8 cellular contexts compared by ENCODE assay signal in the genomic region with DNA sequence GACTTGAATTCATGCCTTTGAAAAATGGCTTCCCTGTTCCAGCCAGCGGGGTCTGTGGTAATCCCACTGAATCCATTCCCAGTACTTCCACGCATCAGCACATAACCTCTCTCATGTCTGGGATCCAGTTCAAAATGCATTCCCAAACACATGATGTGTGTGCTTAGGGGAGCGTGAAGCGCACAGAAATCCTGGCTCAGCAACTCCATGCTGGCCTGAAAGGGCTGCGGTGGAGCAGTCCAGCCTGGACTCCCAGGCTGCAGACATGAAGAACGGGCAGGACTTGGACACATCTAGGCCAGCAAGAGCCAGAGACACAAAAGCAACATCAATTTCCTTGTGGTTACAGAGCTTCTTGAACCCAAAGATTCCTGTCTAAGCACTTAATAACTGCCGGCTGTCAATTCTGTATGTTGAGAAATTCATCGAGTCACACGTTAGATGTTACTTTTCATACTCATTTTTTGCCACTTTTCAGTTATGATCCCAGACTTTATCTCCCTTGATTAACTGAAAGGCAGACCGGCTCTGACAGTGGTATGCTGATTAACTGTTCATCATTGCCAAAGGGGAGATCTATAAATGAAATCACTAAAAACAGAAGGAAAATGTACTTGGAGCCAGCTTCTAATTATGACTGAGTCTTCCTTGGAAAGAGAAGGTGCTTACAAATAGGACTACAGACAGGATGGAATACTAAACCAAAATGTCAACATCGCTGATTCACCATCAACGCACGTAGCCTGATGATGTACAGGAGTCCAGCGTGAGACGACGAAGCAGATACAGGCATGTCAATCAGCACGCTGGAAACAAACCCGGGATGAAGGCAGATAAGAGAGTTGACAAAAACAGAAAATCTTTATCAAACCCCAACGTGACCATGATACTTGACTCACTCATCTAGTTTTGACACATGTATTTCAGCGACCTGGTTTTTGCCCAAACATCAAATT. TPM values are rescaled to one million over a fixed set of nuclear protein-coding genes. Genes with fewer than 3 reads are reported as not detected.
DNase-seq lines count a peak whose midpoint lies in the region; ATAC-seq and TF ChIP-seq lines count a peak whose summit lies in the region.

No MANE protein-coding gene starts in this region.

- TF ChIP-seq CTCF in retinal pigment epithelial cell (conservative IDR thresholded peaks at IDR 0.05; ENCODE audit: low read depth, low read length): no peak
- no peak for TF ChIP-seq CTCF in GM23338 (conservative IDR thresholded peaks at IDR 0.05; ENCODE audit: low read depth in 2 of 2)

- DNase-seq in EH (ENCODE audit: low read depth) (peak; percentile 75), fibroblast of the conjunctiva (ENCODE audit: low read depth) (peak; percentile 54), retinal pigment epithelial cell (ENCODE audit: low read depth) (peak; percentile 88), dedifferentiated amniotic fluid mesenchymal stem cell (ENCODE audit: extremely low spot score) (no peak), Kasumi-1 (lab: John Stamatoyannopoulos, UW) (no peak), GM23338 (ENCODE audit: low spot score) (no peak), GDM1 (lab: John Stamatoyannopoulos, UW) (no peak)
- no peak for DNase-seq in activated CD8-positive, alpha-beta T cell treated with anti-CD3 and anti-CD28 coated beads, Interleukin-2, amount 10 ng/mL, durations not matched to agents 7 days and 5 days

- POLR2A ChIA-PET in activated CD8-positive, alpha-beta T cell treated with anti-CD3 and anti-CD28 coated beads, Interleukin-2, amount 10 ng/mL, durations not matched to agents 7 days and 5 days (lab: Charles Lee): no interaction called here

- peaks cover 57% of the 10 kb centered on the region for H3K36me3 Mint-ChIP-seq in activated CD8-positive, alpha-beta T cell treated with anti-CD3 and anti-CD28 coated beads, Interleukin-2, amount 10 ng/mL, durations not matched to agents 7 days and 5 days (ENCODE audit: low read depth)
- H3K36me3 Mint-ChIP-seq in GM23338 (ENCODE audit: low read depth): no peaks in the 10 kb centered on the region; the same call in 1 of the 3 replicates

- H3K4me1 ChIP-seq in GM23338 (ENCODE audit: insufficient read depth): peaks cover 10% of the 10 kb centered on the region

- H3K4me2 ChIP-seq in GM23338: no peak overlapping the region

- H3K9me2 ChIP-seq in GM23338 (ENCODE audit: insufficient read depth): no peaks in the 10 kb centered on the region

- no peaks in the 10 kb centered on the region for H3K79me2 ChIP-seq in GM23338 (replicated peaks; ENCODE audit: insufficient read depth)

- no peak overlapping the region for H2AFZ ChIP-seq in GM23338

- CTCF ChIA-PET in activated CD8-positive, alpha-beta T cell treated with anti-CD3 and anti-CD28 coated beads, Interleukin-2, amount 10 ng/mL, durations not matched to agents 7 days and 5 days (lab: Charles Lee): interaction anchor here (1.3 to 3.3 kb wide), 3 partner anchors 8 to 23 kb away, joined by 3 to 20 read pairs (median 3); a partner anchor contains a TSS

- no peak overlapping the region for H3K4me3 Mint-ChIP-seq in activated CD8-positive, alpha-beta T cell treated with anti-CD3 and anti-CD28 coated beads, Interleukin-2, amount 10 ng/mL, durations not matched to agents 7 days and 5 days
- H3K4me3 Mint-ChIP-seq in GM23338: no peak overlapping the region

- peak overlapping the region; percentile 54 for H3K27ac Mint-ChIP-seq in activated CD8-positive, alpha-beta T cell treated with anti-CD3 and anti-CD28 coated beads, Interleukin-2, amount 10 ng/mL, durations not matched to agents 7 days and 5 days
- no peak overlapping the region for H3K27ac Mint-ChIP-seq in GM23338

- H3K27me3 ChIP-seq in GM23338 (ENCODE audit: insufficient read depth): no peaks in the 10 kb centered on the region

- peaks cover 85% of the 10 kb centered on the region for H3K4me1 Mint-ChIP-seq in activated CD8-positive, alpha-beta T cell treated with anti-CD3 and anti-CD28 coated beads, Interleukin-2, amount 10 ng/mL, durations not matched to agents 7 days and 5 days (ENCODE audit: low read depth)
- H3K4me1 Mint-ChIP-seq in GM23338: peaks cover 23% of the 10 kb centered on the region

- no peaks in the 10 kb centered on the region for H3K9me3 Mint-ChIP-seq in activated CD8-positive, alpha-beta T cell treated with anti-CD3 and anti-CD28 coated beads, Interleukin-2, amount 10 ng/mL, durations not matched to agents 7 days and 5 days (ENCODE audit: insufficient read depth)
- no peaks in the 10 kb centered on the region; the same call in 2 of the 3 replicates for H3K9me3 Mint-ChIP-seq in GM23338

- no peaks in the 10 kb centered on the region for H3F3A ChIP-seq in GM23338 (replicated peaks; ENCODE audit: low read depth)

- H3K4me3 ChIP-seq in retinal pigment epithelial cell (ENCODE audit: low read length) (no peak overlapping the region), GM23338 (no peak overlapping the region)

- H3K27ac ChIP-seq in GM23338 (ENCODE audit: low read depth): no peak overlapping the region

- no peaks in the 10 kb centered on the region for H3K27me3 Mint-ChIP-seq in activated CD8-positive, alpha-beta T cell treated with anti-CD3 and anti-CD28 coated beads, Interleukin-2, amount 10 ng/mL, durations not matched to agents 7 days and 5 days (ENCODE audit: low read depth)
- peaks cover 6% of the 10 kb centered on the region for H3K27me3 Mint-ChIP-seq in GM23338 (ENCODE audit: insufficient read depth, low read depth, poor library complexity)

- no peaks in the 10 kb centered on the region for H4K20me1 ChIP-seq in GM23338 (replicated peaks; ENCODE audit: insufficient read depth)

- no peaks in the 10 kb centered on the region for H3K36me3 ChIP-seq in GM23338 (ENCODE audit: insufficient read depth)

- ATAC-seq in activated CD8-positive, alpha-beta T cell treated with anti-CD3 and anti-CD28 coated beads, Interleukin-2, amount 10 ng/mL, durations not matched to agents 7 days and 5 days: no peak
- no peak for ATAC-seq in GM23338

TF ChIP-seq in GM23338, 12 proteins besides CTCF, POLR2A, EP300 and RAD21 (continues in another document):
- TF ChIP-seq STAT1 (IDR thresholded peaks at IDR 0.05; ENCODE audit: unreplicated experiment): no peak

RNA-seq across cellular contexts. Expression of a gene that starts 23.0 kb away (rescaled TPM):
- total RNA-seq in activated CD8-positive, alpha-beta T cell treated with anti-CD3 and anti-CD28 coated beads, Interleukin-2, amount 10 ng/mL, durations not matched to agents 7 days and 5 days: 10 to 100 TPM; 87.3 to 94.9 TPM
- total RNA-seq in GM23338 (2014; rRNA removed; shearing (Covaris generic)): 30.6 and 33.9 TPM in 2 replicates
- 47.2 and 50.8 TPM in 2 replicates for polyA plus RNA-seq in GM23338 (2016; fragmentation: Nextera tagmentation; extraction: Ambion mirVana)

RNA-seq across cellular contexts. Expression of a gene that starts 42.2 kb away (rescaled TPM):
- total RNA-seq in activated CD8-positive, alpha-beta T cell treated with anti-CD3 and anti-CD28 coated beads, Interleukin-2, amount 10 ng/mL, durations not matched to agents 7 days and 5 days: 10 to 100 TPM; 14.7 to 15.0 TPM
- 5.1 and 9.1 TPM in 2 replicates for total RNA-seq in GM23338 (2014; rRNA removed; shearing (Covaris generic))
- 3.8 and 5.7 TPM in 2 replicates for polyA plus RNA-seq in GM23338 (2016; fragmentation: Nextera tagmentation; extraction: Ambion mirVana)

Comparison
In these comparisons a context has a peak if more than half of its experiments do, and no peak if none do; other contexts are left out.
1. DNase-seq: peak in EH (single experiment), fibroblast of the conjunctiva (single experiment) and retinal pigment epithelial cell (single experiment); none in activated CD8-positive, alpha-beta T cell treated with anti-CD3 and anti-CD28 coated beads, Interleukin-2, amount 10 ng/mL, durations not matched to agents 7 days and 5 days (single experiment), dedifferentiated amniotic fluid mesenchymal stem cell (single experiment), Kasumi-1 (0 of 2), GM23338 (single experiment) and GDM1 (single experiment).